In the genomic region with DNA sequence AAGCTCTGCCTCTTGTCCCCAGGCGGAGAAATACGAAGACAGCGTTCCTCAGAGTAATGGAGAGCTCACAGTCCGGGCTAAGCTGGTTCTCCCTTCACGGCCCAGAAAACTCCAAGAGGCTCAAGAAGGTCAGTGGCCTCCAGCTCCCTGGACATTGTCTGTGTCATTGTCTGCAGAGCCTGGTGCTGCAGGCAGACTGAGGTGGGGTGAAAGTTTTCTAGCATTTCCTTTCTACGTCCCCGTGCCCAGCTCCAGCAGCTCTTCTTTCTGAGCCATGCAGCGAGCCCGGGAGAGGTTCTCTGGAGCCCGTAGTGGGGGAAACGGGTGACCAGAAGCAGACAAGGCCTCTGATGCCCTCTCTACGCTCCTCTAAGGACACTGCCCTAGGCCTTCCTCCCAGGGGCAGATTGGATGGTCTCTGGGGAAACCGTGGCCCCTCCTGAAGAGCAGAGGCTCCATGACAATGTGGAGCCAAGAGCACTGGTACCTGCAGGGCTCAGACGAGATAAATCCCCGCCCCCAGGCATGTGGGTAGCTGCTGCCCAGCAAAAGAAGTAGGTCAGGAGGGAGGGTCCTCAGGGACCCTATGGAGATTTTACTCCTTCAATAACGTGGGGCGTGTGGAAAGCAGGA, we compare ENCODE assay signal across 21 cellular contexts. TPM values are rescaled to one million over a fixed set of nuclear protein-coding genes. Genes with fewer than 3 reads are reported as not detected.
DNase-seq lines count a peak whose midpoint lies in the region; ATAC-seq and TF ChIP-seq lines count a peak whose summit lies in the region.
"Had no signal": no experiment of that assay in that cellular context is flagged by ENCODE, and none has a peak within 500 bp of the region (broad histone marks: within the 10 kb centered on the region; RNA-seq: fewer than 3 reads in every experiment).

No MANE protein-coding gene starts in this region.

- H3K4me1 ChIP-seq in cardiac muscle cell (ENCODE audit: low read depth), result peaks cover 38% of the 10 kb centered on the region
- H3K4me1 ChIP-seq in mucosa of descending colon (ENCODE audit: low read depth), result no peaks in the 10 kb centered on the region
- no peaks in the 10 kb centered on the region for H3K4me1 ChIP-seq in smooth muscle cell (ENCODE audit: low read depth)
- H3K4me1 ChIP-seq: colonic mucosa, uterus had no signal

- peak overlapping the region; percentile 82 for H3K27ac ChIP-seq in cardiac muscle cell
- H3K27ac ChIP-seq in WERI-Rb-1, result peak overlapping the region; percentile 95
- H3K27ac ChIP-seq in smooth muscle cell (ENCODE audit: low read depth), result no peak overlapping the region
- H3K27ac ChIP-seq: body of pancreas, colonic mucosa, parathyroid adenoma, uterus had no signal

- 78% methylated on average over 17 of the region's 17 CpGs for WGBS in smooth muscle cell (ENCODE audit: low lambda C conversion rate)

- no peak overlapping the region for H2AFZ ChIP-seq in smooth muscle cell (ENCODE audit: low read depth)
- H2AFZ ChIP-seq: parathyroid adenoma had no signal

- H3K9me3 ChIP-seq in cardiac muscle cell (ENCODE audit: low read depth) (no peaks in the 10 kb centered on the region), WERI-Rb-1 (ENCODE audit: severe bottlenecking) (no peaks in the 10 kb centered on the region), mucosa of descending colon (no peaks in the 10 kb centered on the region), smooth muscle cell (replicated peaks; ENCODE audit: low read depth) (no peaks in the 10 kb centered on the region)
- H3K9me3 ChIP-seq: body of pancreas, colonic mucosa, uterus had no signal

- ATAC-seq in Right ventricle myocardium inferior (no peak), mucosa of descending colon (peak; percentile 2), SK-N-SH treated with all-trans-retinoic acid at 6 μM for 48 hours (no peak)
- ATAC-seq: body of pancreas had no signal

- H3K9ac ChIP-seq in smooth muscle cell (ENCODE audit: low read depth), result no peak overlapping the region
- H3K9ac ChIP-seq: parathyroid adenoma had no signal

- H3K4me3 ChIP-seq in cardiac muscle cell (no peak overlapping the region), WERI-Rb-1 (ENCODE audit: low read depth, low read length) (no peak overlapping the region), mucosa of descending colon (no peak overlapping the region), smooth muscle cell (no peak overlapping the region)
- H3K4me3 ChIP-seq: body of pancreas, colonic mucosa, uterus had no signal

- no peak for TF ChIP-seq CTCF in cardiac muscle cell (IDR thresholded peaks at IDR 0.05; ENCODE audit: low read depth, low read length)
- no peak for TF ChIP-seq CTCF in WERI-Rb-1 (IDR thresholded peaks at IDR 0.05; ENCODE audit: low read depth, low read length)
- TF ChIP-seq CTCF in mucosa of descending colon (IDR thresholded peaks at IDR 0.05), result no peak
- no peak for TF ChIP-seq CTCF in smooth muscle cell (IDR thresholded peaks at IDR 0.05; ENCODE audit: borderline replicate concordance, insufficient read depth, poor library complexity, severe bottlenecking)

- DNase-seq in cardiac muscle cell (ENCODE audit: low read depth in 1 of 2, low spot score in 1 of 2) (no peak), Right ventricle myocardium inferior (ENCODE audit: missing footprints) (no peak), WERI-Rb-1 (no peak), mucosa of descending colon (no peak), smooth muscle cell (lab: John Stamatoyannopoulos, UW; ENCODE audit: unreplicated experiment) (no peak), glomerular visceral epithelial cell (ENCODE audit: extremely low spot score) (no peak), C1 segment of cervical spinal cord (lab: John Stamatoyannopoulos, UW) (no peak)
- DNase-seq: activated CD4-positive, alpha-beta T cell treated with anti-CD3 and anti-CD28 coated beads, Interleukin-2, amount 10 ng/mL, durations not matched to agents 7 days and 5 days; body of pancreas; CD4-positive, alpha-beta T cell; colonic mucosa; HCEC 1CT; hypothalamus; KBM-7; kidney; NCI-H187; NCI-H446; stimulated activated CD4-positive, alpha-beta T cell treated with anti-CD3 and anti-CD28 coated beads, Interleukin-2, amount 100 ng/mL, for 48 hours; uterus had no signal

- no peaks in the 10 kb centered on the region for H4K20me1 ChIP-seq in smooth muscle cell (ENCODE audit: low read depth)

- H3K27me3 ChIP-seq in cardiac muscle cell (no peaks in the 10 kb centered on the region), WERI-Rb-1 (ENCODE audit: insufficient read depth, low read depth, severe bottlenecking) (no peaks in the 10 kb centered on the region), smooth muscle cell (ENCODE audit: low read depth) (no peaks in the 10 kb centered on the region)
- H3K27me3 ChIP-seq: body of pancreas, colonic mucosa, uterus had no signal

- H3K36me3 ChIP-seq in cardiac muscle cell (peaks cover 3% of the 10 kb centered on the region), WERI-Rb-1 (peaks cover 24% of the 10 kb centered on the region), mucosa of descending colon (ENCODE audit: low read depth) (peaks cover 4% of the 10 kb centered on the region), smooth muscle cell (ENCODE audit: low read depth) (no peaks in the 10 kb centered on the region)
- H3K36me3 ChIP-seq: colonic mucosa, uterus had no signal

- H3F3A ChIP-seq in smooth muscle cell (ENCODE audit: low read depth), result no peaks in the 10 kb centered on the region

- no peak overlapping the region for H3K4me2 ChIP-seq in smooth muscle cell

- intact Hi-C loops in Right ventricle myocardium inferior (cut with DNase I), result no loop called here
- intact Hi-C loops in mucosa of descending colon (cut with DNase I, micrococcal nuclease), result no loop called here

- no peaks in the 10 kb centered on the region for H3K79me2 ChIP-seq in smooth muscle cell (ENCODE audit: low read depth)
- H3K79me2 ChIP-seq: parathyroid adenoma had no signal

TF ChIP-seq in SK-N-SH treated with all-trans-retinoic acid at 6 μM for 48 hours, 23 proteins besides CTCF, POLR2A, EP300 and RAD21 (continues in another document):
- TF ChIP-seq RARB (CRISPR knock-in tag; IDR thresholded peaks at IDR 0.05), result no peak
- TF ChIP-seq ZC3H10 (CRISPR knock-in tag; IDR thresholded peaks at IDR 0.05), result no peak
- TF ChIP-seq TCF4 (CRISPR knock-in tag; IDR thresholded peaks at IDR 0.05; ENCODE audit: borderline replicate concordance), result no peak
- TF ChIP-seq, protein P1, sequence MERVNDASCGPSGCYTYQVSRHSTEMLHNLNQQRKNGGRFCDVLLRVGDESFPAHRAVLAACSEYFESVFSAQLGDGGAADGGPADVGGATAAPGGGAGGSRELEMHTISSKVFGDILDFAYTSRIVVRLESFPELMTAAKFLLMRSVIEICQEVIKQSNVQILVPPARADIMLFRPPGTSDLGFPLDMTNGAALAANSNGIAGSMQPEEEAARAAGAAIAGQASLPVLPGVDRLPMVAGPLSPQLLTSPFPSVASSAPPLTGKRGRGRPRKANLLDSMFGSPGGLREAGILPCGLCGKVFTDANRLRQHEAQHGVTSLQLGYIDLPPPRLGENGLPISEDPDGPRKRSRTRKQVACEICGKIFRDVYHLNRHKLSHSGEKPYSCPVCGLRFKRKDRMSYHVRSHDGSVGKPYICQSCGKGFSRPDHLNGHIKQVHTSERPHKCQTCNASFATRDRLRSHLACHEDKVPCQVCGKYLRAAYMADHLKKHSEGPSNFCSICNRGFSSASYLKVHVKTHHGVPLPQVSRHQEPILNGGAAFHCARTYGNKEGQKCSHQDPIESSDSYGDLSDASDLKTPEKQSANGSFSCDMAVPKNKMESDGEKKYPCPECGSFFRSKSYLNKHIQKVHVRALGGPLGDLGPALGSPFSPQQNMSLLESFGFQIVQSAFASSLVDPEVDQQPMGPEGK (CRISPR knock-in tag; IDR thresholded peaks at IDR 0.05; ENCODE audit: borderline replicate concordance), result no peak
- TF ChIP-seq ZFP3 (CRISPR knock-in tag; IDR thresholded peaks at IDR 0.05), result no peak
- no peak for TF ChIP-seq PPARA (CRISPR knock-in tag; IDR thresholded peaks at IDR 0.05; ENCODE audit: borderline replicate concordance)
- no peak for TF ChIP-seq ESRRG (CRISPR knock-in tag; IDR thresholded peaks at IDR 0.05)
- TF ChIP-seq ARNTL (CRISPR knock-in tag; IDR thresholded peaks at IDR 0.05; ENCODE audit: borderline replicate concordance, low read depth), result no peak
- TF ChIP-seq, protein P2, sequence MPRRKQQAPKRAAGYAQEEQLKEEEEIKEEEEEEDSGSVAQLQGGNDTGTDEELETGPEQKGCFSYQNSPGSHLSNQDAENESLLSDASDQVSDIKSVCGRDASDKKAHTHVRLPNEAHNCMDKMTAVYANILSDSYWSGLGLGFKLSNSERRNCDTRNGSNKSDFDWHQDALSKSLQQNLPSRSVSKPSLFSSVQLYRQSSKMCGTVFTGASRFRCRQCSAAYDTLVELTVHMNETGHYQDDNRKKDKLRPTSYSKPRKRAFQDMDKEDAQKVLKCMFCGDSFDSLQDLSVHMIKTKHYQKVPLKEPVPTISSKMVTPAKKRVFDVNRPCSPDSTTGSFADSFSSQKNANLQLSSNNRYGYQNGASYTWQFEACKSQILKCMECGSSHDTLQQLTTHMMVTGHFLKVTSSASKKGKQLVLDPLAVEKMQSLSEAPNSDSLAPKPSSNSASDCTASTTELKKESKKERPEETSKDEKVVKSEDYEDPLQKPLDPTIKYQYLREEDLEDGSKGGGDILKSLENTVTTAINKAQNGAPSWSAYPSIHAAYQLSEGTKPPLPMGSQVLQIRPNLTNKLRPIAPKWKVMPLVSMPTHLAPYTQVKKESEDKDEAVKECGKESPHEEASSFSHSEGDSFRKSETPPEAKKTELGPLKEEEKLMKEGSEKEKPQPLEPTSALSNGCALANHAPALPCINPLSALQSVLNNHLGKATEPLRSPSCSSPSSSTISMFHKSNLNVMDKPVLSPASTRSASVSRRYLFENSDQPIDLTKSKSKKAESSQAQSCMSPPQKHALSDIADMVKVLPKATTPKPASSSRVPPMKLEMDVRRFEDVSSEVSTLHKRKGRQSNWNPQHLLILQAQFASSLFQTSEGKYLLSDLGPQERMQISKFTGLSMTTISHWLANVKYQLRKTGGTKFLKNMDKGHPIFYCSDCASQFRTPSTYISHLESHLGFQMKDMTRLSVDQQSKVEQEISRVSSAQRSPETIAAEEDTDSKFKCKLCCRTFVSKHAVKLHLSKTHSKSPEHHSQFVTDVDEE (CRISPR knock-in tag; IDR thresholded peaks at IDR 0.05), result no peak

RNA-seq across cellular contexts. Expression of a gene that starts 58.4 kb away (rescaled TPM):
- total RNA-seq in cardiac muscle cell (356 and 401 TPM in 2 replicates), Right ventricle myocardium inferior (203 TPM), mucosa of descending colon (100 to 1,000 TPM; 220 to 421 (median 334) TPM), smooth muscle cell (98.4 and 113 TPM in 2 replicates)
- polyA plus RNA-seq in cardiac muscle cell (375 and 448 TPM in 2 replicates), smooth muscle cell (55.0 and 190 TPM in 2 replicates)
